1 cellular context compared by ENCODE assay signal in the genomic region with DNA sequence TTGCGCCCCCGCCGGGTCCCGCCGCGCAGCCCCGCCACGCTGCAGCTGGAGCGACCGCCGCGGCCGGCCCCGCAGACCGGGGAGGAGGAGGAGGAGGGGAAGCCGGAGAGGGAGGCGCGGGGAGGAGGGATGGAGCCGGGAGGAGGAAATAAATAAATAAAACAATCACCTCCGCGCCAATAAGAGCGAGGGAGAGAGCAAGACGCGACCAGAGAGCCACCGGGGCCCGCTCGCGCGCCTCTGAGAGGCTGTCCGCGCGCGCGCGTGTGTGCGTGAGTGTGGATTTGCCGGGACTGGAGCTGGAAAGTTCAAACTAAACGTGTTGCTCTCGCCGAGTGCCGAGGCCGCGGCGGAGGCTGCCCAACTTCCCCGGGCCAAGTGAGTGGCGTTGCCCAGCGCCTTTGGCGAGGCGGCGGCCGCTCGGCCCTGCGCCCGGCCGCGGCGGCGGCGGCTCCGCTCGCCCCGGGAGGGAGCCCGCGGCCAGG.
TF ChIP-seq lines count a peak whose summit lies in the region.

No MANE protein-coding gene starts in this region.

TF ChIP-seq in HEK293, 187 proteins besides CTCF, POLR2A, EP300 and RAD21 (continued from another document):
- TF ChIP-seq, protein P1, sequence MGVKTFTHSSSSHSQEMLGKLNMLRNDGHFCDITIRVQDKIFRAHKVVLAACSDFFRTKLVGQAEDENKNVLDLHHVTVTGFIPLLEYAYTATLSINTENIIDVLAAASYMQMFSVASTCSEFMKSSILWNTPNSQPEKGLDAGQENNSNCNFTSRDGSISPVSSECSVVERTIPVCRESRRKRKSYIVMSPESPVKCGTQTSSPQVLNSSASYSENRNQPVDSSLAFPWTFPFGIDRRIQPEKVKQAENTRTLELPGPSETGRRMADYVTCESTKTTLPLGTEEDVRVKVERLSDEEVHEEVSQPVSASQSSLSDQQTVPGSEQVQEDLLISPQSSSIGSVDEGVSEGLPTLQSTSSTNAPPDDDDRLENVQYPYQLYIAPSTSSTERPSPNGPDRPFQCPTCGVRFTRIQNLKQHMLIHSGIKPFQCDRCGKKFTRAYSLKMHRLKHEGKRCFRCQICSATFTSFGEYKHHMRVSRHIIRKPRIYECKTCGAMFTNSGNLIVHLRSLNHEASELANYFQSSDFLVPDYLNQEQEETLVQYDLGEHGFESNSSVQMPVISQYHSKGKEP (tag by site-specific recombination; IDR thresholded peaks at IDR 0.05), result no peak
- TF ChIP-seq EGR2 (tag by site-specific recombination; IDR thresholded peaks at IDR 0.05; ENCODE audit: low read depth) (no peak), ZNF292 (tag by site-specific recombination; IDR thresholded peaks at IDR 0.05; ENCODE audit: borderline replicate concordance, low read depth) (no peak), ZNF174 (tag by site-specific recombination; IDR thresholded peaks at IDR 0.05) (no peak), ZNF791 (tag by site-specific recombination; IDR thresholded peaks at IDR 0.05) (no peak), ZNF548 (tag by site-specific recombination; IDR thresholded peaks at IDR 0.05) (no peak), ZNF274 (IDR thresholded peaks at IDR 0.05; ENCODE audit: low read length) (no peak), ZNF274 (tag by site-specific recombination; IDR thresholded peaks at IDR 0.05; ENCODE audit: borderline replicate concordance) (no peak), ZNF610 (tag by site-specific recombination; IDR thresholded peaks at IDR 0.05; ENCODE audit: borderline replicate concordance) (no peak), PBX3 (CRISPR knock-in tag; IDR thresholded peaks at IDR 0.05) (no peak), ZNF624 (tag by site-specific recombination; IDR thresholded peaks at IDR 0.05) (no peak), TCF7L2 (IDR thresholded peaks at IDR 0.05; ENCODE audit: borderline replicate concordance, low read depth, low read length) (no peak), AEBP2 (tag by site-specific recombination; IDR thresholded peaks at IDR 0.05; ENCODE audit: borderline replicate concordance) (no peak), ZNF324 (tag by site-specific recombination; IDR thresholded peaks at IDR 0.05) (no peak), ZNF510 (tag by site-specific recombination; IDR thresholded peaks at IDR 0.05; ENCODE audit: insufficient replicate concordance) (no peak), ZNF549 (tag by site-specific recombination; IDR thresholded peaks at IDR 0.05) (no peak), ZXDB (tag by site-specific recombination; IDR thresholded peaks at IDR 0.05) (no peak), ZNF629 (tag by site-specific recombination; IDR thresholded peaks at IDR 0.05) (no peak), ZBTB1 (tag by site-specific recombination; IDR thresholded peaks at IDR 0.05) (no peak), ZNF660 (tag by site-specific recombination; IDR thresholded peaks at IDR 0.05) (no peak), ZNF747 (tag by site-specific recombination; IDR thresholded peaks at IDR 0.05) (no peak), SALL2 (tag by site-specific recombination; IDR thresholded peaks at IDR 0.05; ENCODE audit: borderline replicate concordance) (no peak), RBAK (tag by site-specific recombination; IDR thresholded peaks at IDR 0.05) (no peak), ZNF701 (tag by site-specific recombination; IDR thresholded peaks at IDR 0.05) (no peak)
TF ChIP-seq in HEK293: peak in this region for 11.
